In genomic region chr1:155094622-155094948, GRCh38 we compare ENCODE assay signal across 9 cellular contexts. TPM values are rescaled to one million over a fixed set of nuclear protein-coding genes. Genes with fewer than 3 reads are reported as not detected.
DNase-seq lines count a peak whose midpoint lies in the region; ATAC-seq and TF ChIP-seq lines count a peak whose summit lies in the region.
"Had no signal": no experiment of that assay in that cellular context is flagged by ENCODE, and none has a peak within 500 bp of the region (broad histone marks: within the 10 kb centered on the region; RNA-seq: fewer than 3 reads in every experiment).

No MANE protein-coding gene starts in this region.

- no peaks in the 10 kb centered on the region for H3K27me3 ChIP-seq in stomach smooth muscle (ENCODE audit: control insufficient read depth in 1 of 2, insufficient read depth in 2 of 2, low read length in 2 of 2)

- TF ChIP-seq CTCF in RWPE1 (conservative IDR thresholded peaks at IDR 0.05; ENCODE audit: low read depth) (no peak), CD14-positive monocyte (IDR thresholded peaks at IDR 0.05) (no peak)

- no peaks in the 10 kb centered on the region for H3K9me3 Mint-ChIP-seq in CD14-positive monocyte
- H3K9me3 Mint-ChIP-seq: memory B cell had no signal

- ATAC-seq in esophagus mucosa (peak; percentile 4), HG03280 (IDR thresholded peaks at IDR 0.05; ENCODE audit: unreplicated experiment) (no peak)

- H3K4me1 Mint-ChIP-seq in CD14-positive monocyte: peaks cover 6% of the 10 kb centered on the region

- H3K4me1 ChIP-seq in stomach smooth muscle (ENCODE audit: control insufficient read depth, insufficient read depth, low read length): peaks cover 23% of the 10 kb centered on the region

- intact Hi-C loops in CD14-positive monocyte (cut with micrococcal nuclease): loop anchor here in 1 of 2 donors (5.0 kb wide), 1 partner anchor 33 kb away; the partner anchor contains the start of gene EFNA1

- POLR2A ChIA-PET in RWPE1 (lab: Yijun Ruan, JAX; ENCODE audit: low non-redundant PET): no interaction called here

- peaks cover 5 to 15% (median 9%) of the 10 kb centered on the region in 3 donors for H3K27me3 Mint-ChIP-seq in CD14-positive monocyte (ENCODE audit: low read depth in 3 of 3)

- H3K9me3 ChIP-seq in stomach smooth muscle (ENCODE audit: control insufficient read depth in 2 of 2, low read length in 2 of 2): no peaks in the 10 kb centered on the region

- H3K4me3 Mint-ChIP-seq in CD14-positive monocyte: no peak overlapping the region
- H3K4me3 Mint-ChIP-seq: memory B cell had no signal

- CTCF ChIA-PET in RWPE1 (lab: Yijun Ruan, JAX): interaction anchor here (0.6 to 2.5 kb wide), 3 partner anchors 9 to 73 kb away, joined by 4 to 15 read pairs (median 12); no protein-coding TSS in a partner anchor

- H3K4me3 ChIP-seq in stomach smooth muscle (ENCODE audit: low read length in 2 of 2): no peak overlapping the region

- DNase-seq in RWPE1 (ENCODE audit: low spot score) (no peak), CD14-positive monocyte (ENCODE audit: low spot score) (no peak), NCI-H446 (lab: John Stamatoyannopoulos, UW) (no peak)
- DNase-seq: activated CD4-positive, CD25-positive, alpha-beta regulatory T cell; NCI-H2029 treated with DMSO at 0.1 percent for 48 hours had no signal

- peak overlapping the region; percentile 14 to 36 for H3K9ac ChIP-seq in stomach smooth muscle (ENCODE audit: low read length in 2 of 2)

- no peaks in the 10 kb centered on the region for H3K36me3 ChIP-seq in stomach smooth muscle (ENCODE audit: control insufficient read depth in 2 of 2, insufficient read depth in 2 of 2, low read length in 2 of 2)

- no peak overlapping the region for H3K27ac Mint-ChIP-seq in CD14-positive monocyte
- H3K27ac Mint-ChIP-seq: memory B cell had no signal

- peak overlapping the region; percentile 72 for H3K27ac ChIP-seq in RWPE1
- peak overlapping the region; percentile 62 for H3K27ac ChIP-seq in stomach smooth muscle (ENCODE audit: low read length)

- H3K36me3 Mint-ChIP-seq in CD14-positive monocyte: no peaks in the 10 kb centered on the region
- H3K36me3 Mint-ChIP-seq: memory B cell had no signal

RNA-seq across cellular contexts. Expression of gene EFNA3, which starts 15.9 kb away (rescaled TPM):
- 20.6 TPM for total RNA-seq in esophagus mucosa
- polyA plus RNA-seq in CD14-positive monocyte: under 1 TPM; 0.45 to 0.92 TPM

RNA-seq across cellular contexts. Expression of gene EFNA4, which starts 31.0 kb away (rescaled TPM):
- total RNA-seq in esophagus mucosa: 12.1 TPM
- polyA plus RNA-seq in CD14-positive monocyte: 1 to 10 TPM; 2.3 to 4.1 TPM

RNA-seq across cellular contexts. Expression of gene EFNA1, which starts 33.1 kb away (rescaled TPM):
- total RNA-seq in esophagus mucosa: 40.9 TPM
- not detected for polyA plus RNA-seq in CD14-positive monocyte

RNA-seq across cellular contexts. Expression of gene SLC50A1, which starts 41.1 kb away (rescaled TPM):
- 42.9 TPM for total RNA-seq in esophagus mucosa
- 10 to 100 TPM; 49.4 to 50.8 TPM for polyA plus RNA-seq in CD14-positive monocyte

RNA-seq across cellular contexts. Expression of gene ADAM15, which starts 43.5 kb away (rescaled TPM):
- total RNA-seq in esophagus mucosa: 167 TPM
- polyA plus RNA-seq in CD14-positive monocyte: 10 to 100 TPM; 44.5 to 74.3 TPM
